Comparison of ENCODE assay signal across 29 cellular contexts in genomic region chr16:22313876-22314470, GRCh38. TPM values are rescaled to one million over a fixed set of nuclear protein-coding genes. Genes with fewer than 3 reads are reported as not detected.
A peak's percentile ranks its signal among the peaks of the same experiment; 100 is the strongest.
DNase-seq lines count a peak whose midpoint lies in the region; ATAC-seq and TF ChIP-seq lines count a peak whose summit lies in the region.
"Had no signal": no experiment of that assay in that cellular context is flagged by ENCODE, and none has a peak within 500 bp of the region (broad histone marks: within the 10 kb centered on the region; RNA-seq: fewer than 3 reads in every experiment).

No MANE protein-coding gene starts in this region.

- 89 to 97% (median 95%) methylated on average over 6 to 10 of the region's 10 CpGs for WGBS in stomach, 5 donors

- no peaks in the 10 kb centered on the region for H3K27me3 ChIP-seq in RWPE2 (ENCODE audit: insufficient read depth, poor library complexity, severe bottlenecking)
- H3K27me3 ChIP-seq in stomach, result no peaks in the 10 kb centered on the region
- H3K27me3 ChIP-seq: brain microvascular endothelial cell, dorsolateral prefrontal cortex, pancreas, tibial nerve had no signal

- no peak for TF ChIP-seq CTCF in RWPE2 (IDR thresholded peaks at IDR 0.05; ENCODE audit: poor library complexity, severe bottlenecking)
- TF ChIP-seq CTCF in stomach (IDR thresholded peaks at IDR 0.05), result no peak
- TF ChIP-seq CTCF in omental fat pad (IDR thresholded peaks at IDR 0.05), result no peak

- CTCF ChIA-PET in activated naive CD4-positive, alpha-beta T cell treated with anti-CD3 and anti-CD28 coated beads, Interleukin-2, amount 10 ng/mL, durations not matched to agents 7 days and 5 days (lab: Charles Lee), result interaction anchor here (0.6 to 1.0 kb wide), 2 partner anchors 13 to 1128 kb away, joined by 3 to 4 read pairs; no protein-coding TSS in a partner anchor

- no peak overlapping the region for H3K27ac Mint-ChIP-seq in activated naive CD4-positive, alpha-beta T cell treated with anti-CD3 and anti-CD28 coated beads, Interleukin-2, amount 10 ng/mL, durations not matched to agents 7 days and 5 days
- H3K27ac Mint-ChIP-seq: activated naive CD4-positive, alpha-beta T cell treated with anti-CD3 and anti-CD28 coated beads for 36 hours; memory B cell had no signal

- H3K9me3 ChIP-seq in RWPE2 (ENCODE audit: severe bottlenecking), result no peaks in the 10 kb centered on the region
- H3K9me3 ChIP-seq in stomach, result no peaks in the 10 kb centered on the region
- H3K9me3 ChIP-seq: pancreas, tibial nerve had no signal

- peak overlapping the region; percentile 41 for H3K27ac ChIP-seq in RWPE2 (ENCODE audit: poor library complexity, severe bottlenecking)
- H3K27ac ChIP-seq in stomach, result no peak overlapping the region
- H3K27ac ChIP-seq: brain microvascular endothelial cell, dorsolateral prefrontal cortex, KMS-11, pancreas, PC-9, tibial nerve had no signal

- DNase-seq in activated naive CD4-positive, alpha-beta T cell treated with anti-CD3 and anti-CD28 coated beads, Interleukin-2, amount 10 ng/mL, durations not matched to agents 7 days and 5 days, result peak; percentile 16
- DNase-seq in activated naive CD4-positive, alpha-beta T cell (lab: John Stamatoyannopoulos, UW), result no peak
- DNase-seq in RWPE2 (ENCODE audit: low spot score) (no peak), islet precursor cell (peak; percentile 50), stomach (peak; percentile 16), T1000 (lab: John Stamatoyannopoulos, UW) (no peak), omental fat pad (ENCODE audit: low spot score) (no peak), NCI-H2196 treated with DMSO at 0.1 percent for 48 hours (lab: John Stamatoyannopoulos, UW; ENCODE audit: unreplicated experiment) (no peak)
- DNase-seq: activated naive CD4-positive, alpha-beta T cell treated with anti-CD3 and anti-CD28 coated beads for 36 hours; activated T-cell treated with anti-CD3 and anti-CD28 coated beads, Interleukin-2, amount 50 U/mL, for 1 hour; amniotic stem cell; brain microvascular endothelial cell; CD4-positive, alpha-beta memory T cell; DND-41; GOT3; hippocampal formation; NCI-H1417; NCI-H2029 treated with DMSO at 0.1 percent for 48 hours; NCI-H226; PC-9; retina; SHP77; small intestine had no signal

- no peaks in the 10 kb centered on the region for H3K4me1 Mint-ChIP-seq in activated naive CD4-positive, alpha-beta T cell treated with anti-CD3 and anti-CD28 coated beads, Interleukin-2, amount 10 ng/mL, durations not matched to agents 7 days and 5 days
- H3K4me1 Mint-ChIP-seq: CD4-positive, alpha-beta memory T cell; memory B cell had no signal

- TF ChIP-seq EP300 in stomach (IDR thresholded peaks at IDR 0.05), result no peak

- peaks cover 75% of the 10 kb centered on the region for H3K36me3 ChIP-seq in RWPE2 (ENCODE audit: low read depth)
- peaks cover 73 to 100% (median 100%) of the 10 kb centered on the region in 4 donors for H3K36me3 ChIP-seq in stomach

- intact Hi-C loops in stomach (cut with DNase I; ENCODE audit: low total_unique reads), result no loop called here

- no peaks in the 10 kb centered on the region for H3K9me3 Mint-ChIP-seq in activated naive CD4-positive, alpha-beta T cell treated with anti-CD3 and anti-CD28 coated beads, Interleukin-2, amount 10 ng/mL, durations not matched to agents 7 days and 5 days
- H3K9me3 Mint-ChIP-seq: activated naive CD4-positive, alpha-beta T cell treated with anti-CD3 and anti-CD28 coated beads for 36 hours; memory B cell had no signal

- H3K4me3 Mint-ChIP-seq in activated naive CD4-positive, alpha-beta T cell treated with anti-CD3 and anti-CD28 coated beads, Interleukin-2, amount 10 ng/mL, durations not matched to agents 7 days and 5 days, result no peak overlapping the region
- H3K4me3 Mint-ChIP-seq: activated naive CD4-positive, alpha-beta T cell treated with anti-CD3 and anti-CD28 coated beads for 36 hours; memory B cell had no signal

- H3K27me3 Mint-ChIP-seq in activated naive CD4-positive, alpha-beta T cell treated with anti-CD3 and anti-CD28 coated beads, Interleukin-2, amount 10 ng/mL, durations not matched to agents 7 days and 5 days, result no peaks in the 10 kb centered on the region
- H3K27me3 Mint-ChIP-seq: CD4-positive, alpha-beta memory T cell; memory B cell had no signal

- peaks cover 35% of the 10 kb centered on the region for H3K36me3 Mint-ChIP-seq in activated naive CD4-positive, alpha-beta T cell treated with anti-CD3 and anti-CD28 coated beads, Interleukin-2, amount 10 ng/mL, durations not matched to agents 7 days and 5 days

- no peak for ATAC-seq in RWPE2 (ENCODE audit: low read depth)
- ATAC-seq in omental fat pad (ENCODE audit: low FRiP score), result no peak
- ATAC-seq: left colon, pancreas had no signal

- TF ChIP-seq POLR2A in stomach (IDR thresholded peaks at IDR 0.05), result no peak

- peaks cover 11% of the 10 kb centered on the region for H3K4me1 ChIP-seq in RWPE2 (ENCODE audit: insufficient read depth, poor library complexity, severe bottlenecking)
- H3K4me1 ChIP-seq in stomach, result no peaks in the 10 kb centered on the region
- H3K4me1 ChIP-seq: pancreas, tibial nerve had no signal

- H3K4me3 ChIP-seq in RWPE2 (ENCODE audit: severe bottlenecking), result no peak overlapping the region
- H3K4me3 ChIP-seq in stomach, result no peak overlapping the region
- H3K4me3 ChIP-seq: dorsolateral prefrontal cortex, pancreas, PC-9, tibial nerve had no signal

RNA-seq across cellular contexts. Expression of gene POLR3E, which starts 16.8 kb away (rescaled TPM):
- total RNA-seq in stomach, result 10 to 100 TPM; 51.3 to 99.1 (median 76.5) TPM
- 10 to 100 TPM; 13.1 to 19.3 (median 16.2) TPM for polyA plus RNA-seq in stomach
- total RNA-seq in omental fat pad, result 10 to 100 TPM; 46.3 to 73.4 (median 54.0) TPM

Comparison
In these comparisons a context has a peak if more than half of its experiments do, and no peak if none do; other contexts are left out.
1. DNase-seq: peak in activated naive CD4-positive, alpha-beta T cell treated with anti-CD3 and anti-CD28 coated beads, Interleukin-2, amount 10 ng/mL, durations not matched to agents 7 days and 5 days (single experiment), islet precursor cell (single experiment) and stomach (single experiment); none in activated naive CD4-positive, alpha-beta T cell (0 of 4), RWPE2 (single experiment), T1000 (single experiment), omental fat pad (single experiment) and NCI-H2196 treated with DMSO at 0.1 percent for 48 hours (single experiment).